ENCODE assay signal across 11 cellular contexts in genomic region chr9:36625006-36625600, GRCh38. TPM values are rescaled to one million over a fixed set of nuclear protein-coding genes. Genes with fewer than 3 reads are reported as not detected.
A peak's percentile ranks its signal among the peaks of the same experiment; 100 is the strongest.
DNase-seq lines count a peak whose midpoint lies in the region; ATAC-seq, FAIRE-seq and TF ChIP-seq lines count a peak whose summit lies in the region.
"Had no signal": no experiment of that assay in that cellular context is flagged by ENCODE, and none has a peak within 500 bp of the region (broad histone marks: within the 10 kb centered on the region; RNA-seq: fewer than 3 reads in every experiment).

No MANE protein-coding gene starts in this region.

- H3K27ac ChIP-seq in tibial artery = no peak overlapping the region

- no peak overlapping the region for H3K4me3 Mint-ChIP-seq in activated CD4-positive, alpha-beta memory T cell treated with anti-CD3 and anti-CD28 coated beads, Interleukin-2, amount 10 ng/mL, durations not matched to agents 7 days and 5 days
- H3K4me3 Mint-ChIP-seq in activated CD4-positive, alpha-beta memory T cell treated with anti-CD3 and anti-CD28 coated beads for 36 hours = no peak overlapping the region
- H3K4me3 Mint-ChIP-seq: IgD-negative memory B cell, nephron progenitor cell had no signal

- DNase-seq in activated CD4-positive, alpha-beta memory T cell treated with anti-CD3 and anti-CD28 coated beads, Interleukin-2, amount 10 ng/mL, durations not matched to agents 7 days and 5 days = no peak
- no peak for DNase-seq in activated CD4-positive, alpha-beta memory T cell treated with anti-CD3 and anti-CD28 coated beads for 36 hours
- DNase-seq in bronchial epithelial cell (ENCODE audit: low read depth) = peak; percentile 73
- DNase-seq in kidney epithelial cell (ENCODE audit: low read depth) = peak; percentile 42
- DNase-seq in tibial artery = peak; percentile 51 to 65
- no peak for DNase-seq in NCI-H345 treated with DMSO at 0.1 percent for 48 hours (lab: John Stamatoyannopoulos, UW; ENCODE audit: unreplicated experiment)
- DNase-seq in NCI-H1092 treated with DMSO at 0.1 percent for 48 hours (lab: John Stamatoyannopoulos, UW) = no peak
- DNase-seq: AML-193, nephron progenitor cell had no signal

- peaks cover 4% of the 10 kb centered on the region for H3K4me1 Mint-ChIP-seq in activated CD4-positive, alpha-beta memory T cell treated with anti-CD3 and anti-CD28 coated beads, Interleukin-2, amount 10 ng/mL, durations not matched to agents 7 days and 5 days
- no peaks in the 10 kb centered on the region for H3K4me1 Mint-ChIP-seq in activated CD4-positive, alpha-beta memory T cell treated with anti-CD3 and anti-CD28 coated beads for 36 hours (ENCODE audit: low read depth)
- H3K4me1 Mint-ChIP-seq: IgD-negative memory B cell had no signal

- H3K27me3 Mint-ChIP-seq in activated CD4-positive, alpha-beta memory T cell treated with anti-CD3 and anti-CD28 coated beads, Interleukin-2, amount 10 ng/mL, durations not matched to agents 7 days and 5 days = no peaks in the 10 kb centered on the region
- H3K27me3 Mint-ChIP-seq in activated CD4-positive, alpha-beta memory T cell treated with anti-CD3 and anti-CD28 coated beads for 36 hours = no peaks in the 10 kb centered on the region
- H3K27me3 Mint-ChIP-seq: IgD-negative memory B cell had no signal

- H3K27ac Mint-ChIP-seq in activated CD4-positive, alpha-beta memory T cell treated with anti-CD3 and anti-CD28 coated beads, Interleukin-2, amount 10 ng/mL, durations not matched to agents 7 days and 5 days = peak overlapping the region; percentile 6
- H3K27ac Mint-ChIP-seq in activated CD4-positive, alpha-beta memory T cell treated with anti-CD3 and anti-CD28 coated beads for 36 hours = no peak overlapping the region
- H3K27ac Mint-ChIP-seq: IgD-negative memory B cell, nephron progenitor cell had no signal

- CTCF ChIA-PET in activated CD4-positive, alpha-beta memory T cell treated with anti-CD3 and anti-CD28 coated beads, Interleukin-2, amount 10 ng/mL, durations not matched to agents 7 days and 5 days (lab: Charles Lee) = interaction anchor here (1.1 to 2.0 kb wide), 3 partner anchors 8 to 218 kb away, joined by 4 to 7 read pairs (median 6); no protein-coding TSS in a partner anchor
- CTCF ChIA-PET in activated CD4-positive, alpha-beta memory T cell treated with anti-CD3 and anti-CD28 coated beads for 36 hours (lab: Charles Lee) = interaction anchor here (0.7 to 1.7 kb wide), 2 partner anchors 9 to 104 kb away, joined by 4 to 6 read pairs; no protein-coding TSS in a partner anchor

- H3K9me3 Mint-ChIP-seq in activated CD4-positive, alpha-beta memory T cell treated with anti-CD3 and anti-CD28 coated beads, Interleukin-2, amount 10 ng/mL, durations not matched to agents 7 days and 5 days = no peaks in the 10 kb centered on the region
- H3K9me3 Mint-ChIP-seq in activated CD4-positive, alpha-beta memory T cell treated with anti-CD3 and anti-CD28 coated beads for 36 hours = no peaks in the 10 kb centered on the region
- H3K9me3 Mint-ChIP-seq: IgD-negative memory B cell, nephron progenitor cell had no signal

- POLR2A ChIA-PET in activated CD4-positive, alpha-beta memory T cell treated with anti-CD3 and anti-CD28 coated beads, Interleukin-2, amount 10 ng/mL, durations not matched to agents 7 days and 5 days (lab: Charles Lee) = interaction anchor here (0.5 to 1.1 kb wide), 3 partner anchors 15 to 44 kb away, joined by 3 to 4 read pairs (median 3); no protein-coding TSS in a partner anchor
- POLR2A ChIA-PET in activated CD4-positive, alpha-beta memory T cell treated with anti-CD3 and anti-CD28 coated beads for 36 hours (lab: Charles Lee) = no interaction called here

- H3K4me3 ChIP-seq in bronchial epithelial cell (ENCODE audit: low read depth, low read length) = no peak overlapping the region
- H3K4me3 ChIP-seq in kidney epithelial cell (ENCODE audit: low read depth, low read length) = no peak overlapping the region
- H3K4me3 ChIP-seq in tibial artery = no peak overlapping the region

- FAIRE-seq in bronchial epithelial cell (lab: Jason Lieb, UNC) = peak; percentile 36

- TF ChIP-seq CTCF in bronchial epithelial cell (IDR thresholded peaks at IDR 0.05; ENCODE audit: insufficient read depth, low read length, severe bottlenecking) (no peak), kidney epithelial cell (IDR thresholded peaks at IDR 0.05; ENCODE audit: insufficient read depth, low read length, poor library complexity, severe bottlenecking) (no peak), tibial artery (IDR thresholded peaks at IDR 0.05) (no peak)

- H3K27me3 ChIP-seq in bronchial epithelial cell (ENCODE audit: control insufficient read depth, insufficient read depth, low read length) (no peaks in the 10 kb centered on the region), kidney epithelial cell (ENCODE audit: control insufficient read depth, insufficient read depth, low read length) (no peaks in the 10 kb centered on the region), tibial artery (no peaks in the 10 kb centered on the region)

- intact Hi-C loops in activated CD4-positive, alpha-beta memory T cell treated with anti-CD3 and anti-CD28 coated beads for 36 hours (cut with micrococcal nuclease) = no loop called here
- intact Hi-C loops in tibial artery (cut with DNase I; ENCODE audit: low total_unique reads) = no loop called here

- peaks cover 34% of the 10 kb centered on the region for H3K36me3 Mint-ChIP-seq in activated CD4-positive, alpha-beta memory T cell treated with anti-CD3 and anti-CD28 coated beads, Interleukin-2, amount 10 ng/mL, durations not matched to agents 7 days and 5 days (ENCODE audit: low read depth)
- peaks cover 12% of the 10 kb centered on the region for H3K36me3 Mint-ChIP-seq in activated CD4-positive, alpha-beta memory T cell treated with anti-CD3 and anti-CD28 coated beads for 36 hours
- H3K36me3 Mint-ChIP-seq: IgD-negative memory B cell had no signal

- H3K36me3 ChIP-seq in bronchial epithelial cell (ENCODE audit: control insufficient read depth, insufficient read depth, low read length) = no peaks in the 10 kb centered on the region
- H3K36me3 ChIP-seq in kidney epithelial cell (ENCODE audit: control insufficient read depth, insufficient read depth, low read length) = no peaks in the 10 kb centered on the region
- no peaks in the 10 kb centered on the region for H3K36me3 ChIP-seq in tibial artery

- H3K9me3 ChIP-seq in tibial artery = no peaks in the 10 kb centered on the region

- no peak for ATAC-seq in HG03521 (IDR thresholded peaks at IDR 0.05; ENCODE audit: unreplicated experiment)

- H3K4me1 ChIP-seq in tibial artery = peaks cover 0 to 17% (median 8%) of the 10 kb centered on the region in 4 donors

RNA-seq across cellular contexts. Expression of gene MELK, which starts 52.4 kb away (rescaled TPM):
- total RNA-seq in activated CD4-positive, alpha-beta memory T cell treated with anti-CD3 and anti-CD28 coated beads, Interleukin-2, amount 10 ng/mL, durations not matched to agents 7 days and 5 days = 10 to 100 TPM; 56.1 to 58.8 TPM
- 10 to 100 TPM; 68.4 to 69.6 TPM for total RNA-seq in activated CD4-positive, alpha-beta memory T cell treated with anti-CD3 and anti-CD28 coated beads for 36 hours
- total RNA-seq in bronchial epithelial cell (8.2 and 12.8 TPM in 2 replicates), kidney epithelial cell (15.0 and 16.0 TPM in 2 replicates)

Comparison
In these comparisons a context has a peak if more than half of its experiments do, and no peak if none do; other contexts are left out.
1. DNase-seq: peak in bronchial epithelial cell (single experiment), kidney epithelial cell (single experiment) and tibial artery (2 of 2); none in activated CD4-positive, alpha-beta memory T cell treated with anti-CD3 and anti-CD28 coated beads, Interleukin-2, amount 10 ng/mL, durations not matched to agents 7 days and 5 days (single experiment), activated CD4-positive, alpha-beta memory T cell treated with anti-CD3 and anti-CD28 coated beads for 36 hours (single experiment), NCI-H345 treated with DMSO at 0.1 percent for 48 hours (single experiment) and NCI-H1092 treated with DMSO at 0.1 percent for 48 hours (single experiment).